7 cellular contexts compared by ENCODE assay signal in the genomic region with DNA sequence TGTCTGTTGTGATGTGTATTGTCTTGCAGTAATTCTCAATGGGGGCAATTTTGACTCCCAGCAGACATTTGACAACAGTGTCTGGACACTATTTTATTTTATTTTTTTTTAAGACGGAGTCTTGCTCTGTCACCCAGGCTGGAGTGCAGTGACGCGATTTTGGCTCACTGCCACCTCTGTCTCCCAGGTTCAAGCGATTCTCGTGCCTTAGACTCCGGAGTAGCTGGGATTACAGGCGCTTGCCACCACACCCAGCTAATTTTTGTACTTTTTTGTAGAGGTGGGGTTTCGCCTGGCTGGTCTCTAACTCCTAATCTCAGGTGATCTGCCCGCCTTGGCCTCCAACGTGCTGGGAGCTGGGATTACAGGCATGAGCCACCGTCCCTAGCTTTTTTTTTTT. TPM values are rescaled to one million over a fixed set of nuclear protein-coding genes. Genes with fewer than 3 reads are reported as not detected.
DNase-seq lines count a peak whose midpoint lies in the region; ATAC-seq, FAIRE-seq and TF ChIP-seq lines count a peak whose summit lies in the region.
"Had no signal": no experiment of that assay in that cellular context is flagged by ENCODE, and none has a peak within 500 bp of the region (broad histone marks: within the 10 kb centered on the region; RNA-seq: fewer than 3 reads in every experiment).

No MANE protein-coding gene starts in this region.

- no peak overlapping the region for H3K27ac ChIP-seq in K562 (ENCODE audit: extremely low read depth, low read depth, low read length)
- H3K27ac ChIP-seq in gastrocnemius medialis = peak overlapping the region; percentile 94 to 98 (median 96)

- H3K36me3 ChIP-seq in K562 (ENCODE audit: control insufficient read depth, insufficient read depth, low read length) (peaks cover 55% of the 10 kb centered on the region; the same call in 2 of the 3 replicates), gastrocnemius medialis (peaks cover 0 to 46% of the 10 kb centered on the region in 2 donors)

- peaks cover 9 to 43% of the 10 kb centered on the region in 2 experiments; a peak in 4 of 5 replicates for H3K4me1 ChIP-seq in K562 (replicated peaks in 1 of 2; ENCODE audit: control insufficient read depth in 2 of 2, insufficient read depth in 2 of 2, low read length in 2 of 2)
- H3K4me1 ChIP-seq in gastrocnemius medialis = peaks cover 16 to 32% of the 10 kb centered on the region in 2 donors

- H3K4me1 Mint-ChIP-seq in T-helper 1 cell treated with Interleukin-12 subunit alpha and Interleukin-12 subunit beta and Interleukin-4 antibody, amounts not matched to agents 30 μg/mL and 1 μg/mL, for 36 hours (ENCODE audit: low read depth) = peaks cover 28% of the 10 kb centered on the region

- H3K27ac Mint-ChIP-seq in T-helper 1 cell treated with Interleukin-12 subunit alpha and Interleukin-12 subunit beta and Interleukin-4 antibody, amounts not matched to agents 30 μg/mL and 1 μg/mL, for 36 hours = no peak overlapping the region

- no peaks in the 10 kb centered on the region for H3K27me3 Mint-ChIP-seq in T-helper 1 cell treated with Interleukin-12 subunit alpha and Interleukin-12 subunit beta and Interleukin-4 antibody, amounts not matched to agents 30 μg/mL and 1 μg/mL, for 36 hours (ENCODE audit: low read depth)

- POLR2A ChIA-PET in K562 (lab: Yijun Ruan, JAX) = interaction anchor here (3.6 kb wide), 1 partner anchor 8 kb away, joined by 21 read pairs; a partner anchor contains a TSS

- TF ChIP-seq POLR2A in K562 (conservative IDR thresholded peaks at IDR 0.05) = no peak
- no peak for TF ChIP-seq POLR2A in gastrocnemius medialis (IDR thresholded peaks at IDR 0.05)

- TF ChIP-seq RAD21 in K562 (CRISPR knock-in tag; conservative IDR thresholded peaks at IDR 0.05 in 1 of 2, IDR thresholded peaks at IDR 0.05 in 1 of 2) = no peak

- H3K4me3 ChIP-seq in K562 (peak overlapping the region; percentile 83; the same call in 1 of the 2 replicates), gastrocnemius medialis (peak overlapping the region; percentile 92 to 100 (median 95))

- no peak overlapping the region for H2AFZ ChIP-seq in K562 (ENCODE audit: low read depth, low read length)

- peak overlapping the region; percentile 91 to 97; a peak in 2 of 4 replicates for H3K9ac ChIP-seq in K562 (ENCODE audit: insufficient read depth in 1 of 2, low read depth in 2 of 2, low read length in 2 of 2)

- no peaks in the 10 kb centered on the region for H3K27me3 ChIP-seq in K562 (ENCODE audit: control insufficient read depth in 2 of 2, insufficient read depth in 2 of 2, low read length in 2 of 2)
- H3K27me3 ChIP-seq in gastrocnemius medialis = no peaks in the 10 kb centered on the region

- TF ChIP-seq EP300 in K562 (IDR thresholded peaks at IDR 0.05; ENCODE audit: low read length) = no peak

- WGBS in K562 (ENCODE audit: insufficient coverage, low coverage, missing lambda C conversion rate) = 68% methylated on average over 11 of the region's 11 CpGs

- in situ Hi-C loops in K562 (cut with MboI) = no loop called here
- in situ Hi-C loops in gastrocnemius medialis (cut with MboI; ENCODE audit: low sequenced_read_pairs in 4 of 4) = no loop called here

- intact Hi-C loops in K562 (cut with micrococcal nuclease) (loop anchor here (5.0 kb wide), 1 partner anchor 78 kb away; a partner anchor contains a TSS), gastrocnemius medialis (cut with DNase I; ENCODE audit: low total_unique reads) (loop anchor here (2.0 to 10.0 kb wide), 4 partner anchors 38 to 1375 kb away; a partner anchor contains a TSS)

- H3K9me3 Mint-ChIP-seq in T-helper 1 cell treated with Interleukin-12 subunit alpha and Interleukin-12 subunit beta and Interleukin-4 antibody, amounts not matched to agents 30 μg/mL and 1 μg/mL, for 36 hours = no peaks in the 10 kb centered on the region

- ATAC-seq in K562 = no peak
- ATAC-seq in gastrocnemius medialis = no peak
- no peak for ATAC-seq in GM21528 (IDR thresholded peaks at IDR 0.05; ENCODE audit: low FRiP score, unreplicated experiment)

- TF ChIP-seq CTCF in K562 (IDR thresholded peaks at IDR 0.05 in 2 of 3, conservative IDR thresholded peaks at IDR 0.05 in 1 of 3; ENCODE audit: insufficient read depth in 2 of 3, low read depth in 1 of 3, low read length in 3 of 3) (no peak), gastrocnemius medialis (IDR thresholded peaks at IDR 0.05 in 4 of 5, conservative IDR thresholded peaks at IDR 0.05 in 1 of 5) (no peak)

- BruUV-seq in K562 (replicated peaks; lab: Mats Ljungman, UMichigan) = no TSS peak

- no peak for FAIRE-seq in K562 (lab: Jason Lieb, UNC)

- H4K20me1 ChIP-seq in K562 (replicated peaks; ENCODE audit: control insufficient read depth, insufficient read depth, low read length) = no peaks in the 10 kb centered on the region

- H3K9me3 ChIP-seq in K562 (replicated peaks; ENCODE audit: control insufficient read depth, insufficient read depth, low read depth, low read length) = no peaks in the 10 kb centered on the region
- H3K9me3 ChIP-seq in gastrocnemius medialis = no peaks in the 10 kb centered on the region

- DNase-seq in T-helper 1 cell (no peak), K562 (ENCODE audit: extremely low read depth in 1 of 4, low spot score in 3 of 4) (no peak), gastrocnemius medialis (no peak), anterior cingulate cortex (lab: John Stamatoyannopoulos, UW) (no peak)

- CTCF ChIA-PET in K562 (lab: Yijun Ruan, JAX; ENCODE audit: low intra/inter-chr PET ratio) = interaction anchor here (1.6 kb wide), 1 partner anchor 29 kb away, joined by 3 read pairs; no protein-coding TSS in a partner anchor

- H3K36me3 Mint-ChIP-seq in T-helper 1 cell treated with Interleukin-12 subunit alpha and Interleukin-12 subunit beta and Interleukin-4 antibody, amounts not matched to agents 30 μg/mL and 1 μg/mL, for 36 hours (ENCODE audit: low read depth) = peaks cover 17% of the 10 kb centered on the region

- peaks cover 4% of the 10 kb centered on the region for H3K9me1 ChIP-seq in K562 (ENCODE audit: control insufficient read depth, insufficient read depth, low read length)

- peaks cover 25% of the 10 kb centered on the region for H3K79me2 ChIP-seq in K562 (ENCODE audit: control insufficient read depth, insufficient read depth, low read length)

- H3K4me2 ChIP-seq in K562 (ENCODE audit: insufficient read depth, low read length) = peak overlapping the region; percentile 93

- H3K4me3 Mint-ChIP-seq in T-helper 1 cell treated with Interleukin-12 subunit alpha and Interleukin-12 subunit beta and Interleukin-4 antibody, amounts not matched to agents 30 μg/mL and 1 μg/mL, for 36 hours = peak overlapping the region; percentile 98

RNA-seq across cellular contexts. Expression of a gene that starts 1.4 kb away (rescaled TPM):
- total RNA-seq in K562 (2011; cell fraction: chromatin; rRNA removed; ENCODE audit: low replicate concordance) = 106 and 334 TPM in 2 replicates
- total RNA-seq in K562 (2011; cell fraction: nucleolus; rRNA removed) = 232 and 293 TPM in 2 replicates
- 151 and 161 TPM in 2 replicates for total RNA-seq in K562 (2011; cell fraction: nucleoplasm; rRNA removed)
- total RNA-seq in K562 (2014; rRNA removed) = 115 and 132 TPM in 2 replicates
- total RNA-seq in K562 (2014; rRNA removed; fragmentation: Illumina TruSeq; extraction: Trizol) = 23.8 and 33.6 TPM in 2 replicates
- 73.0 and 74.5 TPM in 2 replicates for total RNA-seq in K562 (2015; rRNA removed; fragmentation: Illumina TruSeq; extraction: Trizol)
- 98.8 and 101 TPM in 2 replicates for total RNA-seq in K562 (2021)
- polyA plus RNA-seq in K562 (2011; rRNA removed) = 75.5 and 82.6 TPM in 2 replicates
- 85.9 and 172 TPM in 2 replicates for polyA plus RNA-seq in K562 (2011; cell fraction: cytosol; rRNA removed)
- 259 and 345 TPM in 2 replicates for polyA plus RNA-seq in K562 (2011; cell fraction: nucleus; rRNA removed)
- polyA plus RNA-seq in K562 (2012) = 64.6 and 80.7 TPM in 2 replicates
- polyA plus RNA-seq in K562 (2014; fragmentation: Illumina TruSeq; extraction: Trizol) = 84.2 and 101 TPM in 2 replicates
- 1 to 10 TPM in 1 of 2 experiments, under 1 TPM in 1; 0.42 to 3.1 TPM for polyA plus RNA-seq in K562 (2014; fragmentation: Nextera tagmentation; extraction: Ambion mirVana)
- polyA plus RNA-seq in K562 (2014; rRNA removed) = 122 and 132 TPM in 2 replicates
- polyA minus RNA-seq in K562 (2011; rRNA and poly(A)+ RNA removed) = 44.1 and 67.9 TPM in 2 replicates
- polyA minus RNA-seq in K562 (2011; cell fraction: cytosol; rRNA and poly(A)+ RNA removed) = 44.3 and 51.4 TPM in 2 replicates
- polyA minus RNA-seq in K562 (2011; cell fraction: nucleus; rRNA and poly(A)+ RNA removed) = 68.7 and 72.5 TPM in 2 replicates
- 10 to 100 TPM; 38.0 to 74.1 (median 39.4) TPM for total RNA-seq in gastrocnemius medialis

RNA-seq across cellular contexts. Expression of a gene that starts 7.8 kb away (rescaled TPM):
- total RNA-seq in K562 (2011; cell fraction: chromatin; rRNA removed; ENCODE audit: low replicate concordance) = 2.2 and 10.5 TPM in 2 replicates
- total RNA-seq in K562 (2011; cell fraction: nucleolus; rRNA removed) = 8.8 and 10.2 TPM in 2 replicates
- total RNA-seq in K562 (2011; cell fraction: nucleoplasm; rRNA removed) = 1.9 and 2.4 TPM in 2 replicates
- total RNA-seq in K562 (2014; rRNA removed) (0.45 and 1.9 TPM in 2 replicates), K562 (2014; rRNA removed; fragmentation: Illumina TruSeq; extraction: Trizol) (not detected in 2 replicates), K562 (2015; rRNA removed; fragmentation: Illumina TruSeq; extraction: Trizol) (0.22 and 0.49 TPM in 2 replicates), K562 (2021) (1.1 and 1.5 TPM in 2 replicates), gastrocnemius medialis (1 to 10 TPM in 3 of 4 donors, under 1 TPM in 1; 0.47 to 1.5 (median 1.3) TPM)
- polyA plus RNA-seq in K562 (2011; rRNA removed) (0.51 and 0.64 TPM in 2 replicates), K562 (2014; fragmentation: Illumina TruSeq; extraction: Trizol) (not detected in 2 replicates), K562 (2014; fragmentation: Nextera tagmentation; extraction: Ambion mirVana) (not detected), K562 (2014; rRNA removed) (0.85 and 2.0 TPM in 2 replicates)
- polyA plus RNA-seq in K562 (2011; cell fraction: cytosol; rRNA removed) = 0.41 and 2.2 TPM in 2 replicates
- polyA plus RNA-seq in K562 (2011; cell fraction: nucleus; rRNA removed) = 10.9 and 26.0 TPM in 2 replicates
- 1.5 and 3.4 TPM in 2 replicates for polyA plus RNA-seq in K562 (2012)
- polyA minus RNA-seq in K562 (2011; rRNA and poly(A)+ RNA removed) = 0.18 and 0.21 TPM in 2 replicates
- polyA minus RNA-seq in K562 (2011; cell fraction: cytosol; rRNA and poly(A)+ RNA removed) = not detected in 2 replicates
- 1.4 and 3.2 TPM in 2 replicates for polyA minus RNA-seq in K562 (2011; cell fraction: nucleus; rRNA and poly(A)+ RNA removed)

RNA-seq across cellular contexts. Expression of a gene that starts 13.6 kb away (rescaled TPM):
- total RNA-seq in K562 (2011; cell fraction: chromatin; rRNA removed; ENCODE audit: low replicate concordance) = 31.2 and 107 TPM in 2 replicates
- total RNA-seq in K562 (2011; cell fraction: nucleolus; rRNA removed) = 111 and 119 TPM in 2 replicates
- 33.6 and 41.0 TPM in 2 replicates for total RNA-seq in K562 (2011; cell fraction: nucleoplasm; rRNA removed)
- 120 and 167 TPM in 2 replicates for total RNA-seq in K562 (2014; rRNA removed)
- total RNA-seq in K562 (2014; rRNA removed; fragmentation: Illumina TruSeq; extraction: Trizol) = 5.2 and 14.6 TPM in 2 replicates
- 73.6 and 73.9 TPM in 2 replicates for total RNA-seq in K562 (2015; rRNA removed; fragmentation: Illumina TruSeq; extraction: Trizol)
- 98.1 and 107 TPM in 2 replicates for total RNA-seq in K562 (2021)
- 45.1 and 84.3 TPM in 2 replicates for polyA plus RNA-seq in K562 (2011; rRNA removed)
- polyA plus RNA-seq in K562 (2011; cell fraction: cytosol; rRNA removed) = 89.0 and 162 TPM in 2 replicates
- polyA plus RNA-seq in K562 (2011; cell fraction: nucleus; rRNA removed) = 134 and 224 TPM in 2 replicates
- polyA plus RNA-seq in K562 (2012) = 82.1 and 171 TPM in 2 replicates
- polyA plus RNA-seq in K562 (2014; fragmentation: Illumina TruSeq; extraction: Trizol) = 66.3 and 93.6 TPM in 2 replicates
- polyA plus RNA-seq in K562 (2014; fragmentation: Nextera tagmentation; extraction: Ambion mirVana) = 1 to 10 TPM in 1 of 2 experiments, under 1 TPM in 1; 0.23 to 1.0 TPM
- polyA plus RNA-seq in K562 (2014; rRNA removed) = 87.8 and 98.1 TPM in 2 replicates
- 26.3 and 36.5 TPM in 2 replicates for polyA minus RNA-seq in K562 (2011; rRNA and poly(A)+ RNA removed)
- 64.5 and 70.8 TPM in 2 replicates for polyA minus RNA-seq in K562 (2011; cell fraction: cytosol; rRNA and poly(A)+ RNA removed)
- 51.2 and 64.8 TPM in 2 replicates for polyA minus RNA-seq in K562 (2011; cell fraction: nucleus; rRNA and poly(A)+ RNA removed)
- total RNA-seq in gastrocnemius medialis = 10 to 100 TPM in 3 of 4 donors, 1 to 10 TPM in 1; 4.9 to 14.8 (median 12.5) TPM

RNA-seq across cellular contexts. Expression of a gene that starts 14.2 kb away (rescaled TPM):
- 0.49 TPM in 1 of 2 replicates, not detected in the other for total RNA-seq in K562 (2011; cell fraction: chromatin; rRNA removed; ENCODE audit: low replicate concordance)
- 0.13 and 0.17 TPM in 2 replicates for total RNA-seq in K562 (2011; cell fraction: nucleolus; rRNA removed)
- total RNA-seq in K562 (2011; cell fraction: nucleoplasm; rRNA removed) = 0.15 TPM in 2 replicates
- 0.12 and 0.18 TPM in 2 replicates for total RNA-seq in K562 (2014; rRNA removed)
- not detected in 2 replicates for total RNA-seq in K562 (2014; rRNA removed; fragmentation: Illumina TruSeq; extraction: Trizol)
- total RNA-seq in K562 (2015; rRNA removed; fragmentation: Illumina TruSeq; extraction: Trizol) = 0.04 TPM in 1 of 2 replicates, not detected in the other
- 0.07 and 0.13 TPM in 2 replicates for total RNA-seq in K562 (2021)
- polyA plus RNA-seq in K562 (2011; rRNA removed) = 0.04 and 0.06 TPM in 2 replicates
- polyA plus RNA-seq in K562 (2011; cell fraction: cytosol; rRNA removed) = 0.03 and 0.15 TPM in 2 replicates
- polyA plus RNA-seq in K562 (2011; cell fraction: nucleus; rRNA removed) = 0.11 and 0.37 TPM in 2 replicates
- 0.17 and 0.24 TPM in 2 replicates for polyA plus RNA-seq in K562 (2012)
- 0.06 and 0.07 TPM in 2 replicates for polyA plus RNA-seq in K562 (2014; fragmentation: Illumina TruSeq; extraction: Trizol)
- under 1 TPM in 1 of 2 experiments, not detected in 1; 0.01 TPM for polyA plus RNA-seq in K562 (2014; fragmentation: Nextera tagmentation; extraction: Ambion mirVana)
- 0.03 and 0.07 TPM in 2 replicates for polyA plus RNA-seq in K562 (2014; rRNA removed)
- polyA minus RNA-seq in K562 (2011; rRNA and poly(A)+ RNA removed) = 0.04 TPM in 1 of 2 replicates, not detected in the other
- polyA minus RNA-seq in K562 (2011; cell fraction: cytosol; rRNA and poly(A)+ RNA removed) = not detected in 2 replicates
- not detected in 2 replicates for polyA minus RNA-seq in K562 (2011; cell fraction: nucleus; rRNA and poly(A)+ RNA removed)
- 10 to 100 TPM in 1 of 4 donors, 1 to 10 TPM in 3; 2.5 to 11.0 (median 4.9) TPM for total RNA-seq in gastrocnemius medialis
- total RNA-seq: A172 had no signal

RNA-seq across cellular contexts. Expression of a gene that starts 22.8 kb away (rescaled TPM):
- total RNA-seq in K562 (2011; cell fraction: chromatin; rRNA removed; ENCODE audit: low replicate concordance) = not detected in 2 replicates
- not detected in 2 replicates for total RNA-seq in K562 (2011; cell fraction: nucleolus; rRNA removed)
- total RNA-seq in K562 (2011; cell fraction: nucleoplasm; rRNA removed) = not detected in 2 replicates
- total RNA-seq in K562 (2014; rRNA removed) (not detected in 2 replicates), K562 (2014; rRNA removed; fragmentation: Illumina TruSeq; extraction: Trizol) (not detected in 2 replicates), K562 (2015; rRNA removed; fragmentation: Illumina TruSeq; extraction: Trizol) (not detected in 2 replicates), K562 (2021) (not detected in 2 replicates), gastrocnemius medialis (not detected)
- polyA plus RNA-seq in K562 (2011; rRNA removed) (not detected in 2 replicates), K562 (2014; fragmentation: Illumina TruSeq; extraction: Trizol) (not detected in 2 replicates), K562 (2014; fragmentation: Nextera tagmentation; extraction: Ambion mirVana) (not detected), K562 (2014; rRNA removed) (not detected in 2 replicates)
- polyA plus RNA-seq in K562 (2011; cell fraction: cytosol; rRNA removed) = not detected in 2 replicates
- not detected in 2 replicates for polyA plus RNA-seq in K562 (2011; cell fraction: nucleus; rRNA removed)
- not detected in 2 replicates for polyA plus RNA-seq in K562 (2012)
- not detected in 2 replicates for polyA minus RNA-seq in K562 (2011; rRNA and poly(A)+ RNA removed)
- polyA minus RNA-seq in K562 (2011; cell fraction: cytosol; rRNA and poly(A)+ RNA removed) = not detected in 2 replicates
- polyA minus RNA-seq in K562 (2011; cell fraction: nucleus; rRNA and poly(A)+ RNA removed) = not detected in 2 replicates
- total RNA-seq: A172 had no signal
